In genomic region chr7:151537818-151538561, GRCh38 we compare ENCODE assay signal across 13 cellular contexts. TPM values are rescaled to one million over a fixed set of nuclear protein-coding genes. Genes with fewer than 3 reads are reported as not detected.
A peak's percentile ranks its signal among the peaks of the same experiment; 100 is the strongest.
DNase-seq lines count a peak whose midpoint lies in the region; ATAC-seq and TF ChIP-seq lines count a peak whose summit lies in the region.
"Had no signal": no experiment of that assay in that cellular context is flagged by ENCODE, and none has a peak within 500 bp of the region (broad histone marks: within the 10 kb centered on the region; RNA-seq: fewer than 3 reads in every experiment).

No MANE protein-coding gene starts in this region.

- TF ChIP-seq EP300 in esophagus muscularis mucosa (IDR thresholded peaks at IDR 0.05), result no peak

- intact Hi-C loops in esophagus muscularis mucosa (cut with DNase I), result no loop called here

- no peak for TF ChIP-seq POLR2A in esophagus muscularis mucosa (IDR thresholded peaks at IDR 0.05; ENCODE audit: low read depth)

- H3K27me3 ChIP-seq in esophagus muscularis mucosa (no peaks in the 10 kb centered on the region), thoracic aorta (replicated peaks; ENCODE audit: insufficient read depth) (no peaks in the 10 kb centered on the region)

- H3K27ac ChIP-seq in esophagus muscularis mucosa (replicated peaks in 1 of 4) (peak overlapping the region; percentile 76 to 88 (median 82)), thoracic aorta (peak overlapping the region; percentile 61 to 78)
- H3K27ac ChIP-seq: skin epidermis had no signal

- H3K9me3 ChIP-seq in esophagus muscularis mucosa (no peaks in the 10 kb centered on the region), thoracic aorta (no peaks in the 10 kb centered on the region)

- TF ChIP-seq CTCF in esophagus muscularis mucosa (IDR thresholded peaks at IDR 0.05) (no peak), thoracic aorta (IDR thresholded peaks at IDR 0.05) (no peak)

- no peaks in the 10 kb centered on the region for H3K36me3 ChIP-seq in esophagus muscularis mucosa
- H3K36me3 ChIP-seq in thoracic aorta, result no peaks in the 10 kb centered on the region

- WGBS in esophagus muscularis mucosa, result 19% methylated on average over 8 of the region's 8 CpGs

- peaks cover 8 to 33% (median 32%) of the 10 kb centered on the region in 4 donors for H3K4me1 ChIP-seq in esophagus muscularis mucosa
- H3K4me1 ChIP-seq in thoracic aorta (ENCODE audit: control insufficient read depth in 1 of 2, low read depth in 2 of 2), result peaks cover 8 to 33% of the 10 kb centered on the region in 2 donors

- peak; percentile 54 for ATAC-seq in thoracic aorta (ENCODE audit: insufficient number of reproducible peaks, low FRiP score, low read depth)
- ATAC-seq in left lobe of liver, result no peak
- no peak for ATAC-seq in HG02798 (IDR thresholded peaks at IDR 0.05; ENCODE audit: poor library complexity, unreplicated experiment)

- H3K4me3 ChIP-seq in esophagus muscularis mucosa, result no peak overlapping the region
- H3K4me3 ChIP-seq in thoracic aorta, result peak overlapping the region; percentile 11
- H3K4me3 ChIP-seq: lung, skin epidermis had no signal

- DNase-seq in NCI-H1436 treated with DMSO at 0.1 percent for 48 hours (lab: John Stamatoyannopoulos, UW), result peak; percentile 11
- no peak for DNase-seq in NCI-H1436 (lab: John Stamatoyannopoulos, UW)
- no peak for DNase-seq in esophagus muscularis mucosa (ENCODE audit: extremely low spot score)
- DNase-seq in mucosa of gallbladder (ENCODE audit: low spot score), result peak; percentile 37
- DNase-seq in thoracic aorta (ENCODE audit: low spot score), result no peak
- no peak for DNase-seq in left lobe of liver (ENCODE audit: low spot score)
- DNase-seq in stimulated activated CD4-positive, alpha-beta T cell treated with anti-CD3 and anti-CD28 coated beads, Interleukin-12 subunit alpha, Interleukin-12 subunit beta, amount 100 ng/mL, for 4 hours, result no peak
- DNase-seq: DND-41; NCI-H1930; stimulated activated CD8-positive, alpha-beta memory T cell treated with anti-CD3 and anti-CD28 coated beads, Interleukin-4, amount 100 ng/mL, for 48 hours had no signal

RNA-seq across cellular contexts. Expression of gene RHEB, which starts 18.3 kb away (rescaled TPM):
- total RNA-seq in esophagus muscularis mucosa (100 to 1,000 TPM in 3 of 4 donors, 10 to 100 TPM in 1; 98.5 to 187 (median 163) TPM), mucosa of gallbladder (75.2 TPM), thoracic aorta (100 to 1,000 TPM in 1 of 2 donors, 10 to 100 TPM in 1; 88.9 to 102 TPM), left lobe of liver (34.0 TPM)

Comparison
In these comparisons a context has a peak if more than half of its experiments do, and no peak if none do; other contexts are left out.
1. DNase-seq: peak in NCI-H1436 treated with DMSO at 0.1 percent for 48 hours (single experiment) and mucosa of gallbladder (single experiment); none in NCI-H1436 (single experiment), esophagus muscularis mucosa (single experiment), thoracic aorta (single experiment), left lobe of liver (single experiment) and stimulated activated CD4-positive, alpha-beta T cell treated with anti-CD3 and anti-CD28 coated beads, Interleukin-12 subunit alpha, Interleukin-12 subunit beta, amount 100 ng/mL, for 4 hours (single experiment).